In genomic region chrX:51281758-51282318, GRCh38 we compare ENCODE assay signal across 14 cellular contexts. TPM values are rescaled to one million over a fixed set of nuclear protein-coding genes. Genes with fewer than 3 reads are reported as not detected.
DNase-seq lines count a peak whose midpoint lies in the region; ATAC-seq and TF ChIP-seq lines count a peak whose summit lies in the region.
"Had no signal": no experiment of that assay in that cellular context is flagged by ENCODE, and none has a peak within 500 bp of the region (broad histone marks: within the 10 kb centered on the region; RNA-seq: fewer than 3 reads in every experiment).

No MANE protein-coding gene starts in this region.

- ATAC-seq in activated T-cell treated with anti-CD3 and anti-CD28 coated beads, Interleukin-2, amount 50 U/mL, for 72 hours (replicated peaks in 1 of 2): peak; percentile 37 to 70
- peak; percentile 93 for ATAC-seq in activated T-helper 17 cell treated with anti-CD3 and anti-CD28 coated beads, Interleukin-2, amount 50 U/mL, for 72 hours (replicated peaks)
- no peak for ATAC-seq in body of pancreas

- TF ChIP-seq CTCF in body of pancreas (IDR thresholded peaks at IDR 0.05): no peak

- no peak overlapping the region for H3K4me3 Mint-ChIP-seq in activated T-cell treated with anti-CD3 and anti-CD28 coated beads, Interleukin-2, amount 50 U/mL, for 72 hours
- no peak overlapping the region for H3K4me3 Mint-ChIP-seq in activated T-helper 17 cell treated with anti-CD3 and anti-CD28 coated beads, Interleukin-2, amount 50 U/mL, for 72 hours
- H3K4me3 Mint-ChIP-seq: B cell; CD4-positive, alpha-beta T cell had no signal

- H3K27me3 Mint-ChIP-seq in activated T-cell treated with anti-CD3 and anti-CD28 coated beads, Interleukin-2, amount 50 U/mL, for 72 hours (ENCODE audit: low read depth): no peaks in the 10 kb centered on the region
- H3K27me3 Mint-ChIP-seq in activated T-helper 17 cell treated with anti-CD3 and anti-CD28 coated beads, Interleukin-2, amount 50 U/mL, for 72 hours: no peaks in the 10 kb centered on the region
- H3K27me3 Mint-ChIP-seq: B cell; CD4-positive, alpha-beta T cell had no signal

- DNase-seq in activated T-cell treated with anti-CD3 and anti-CD28 coated beads, Interleukin-2, amount 50 U/mL, for 72 hours: no peak
- no peak for DNase-seq in activated T-cell treated with anti-CD3 and anti-CD28 coated beads, Interleukin-2, amount 50 U/mL, for 48 hours
- DNase-seq in epithelial cell of prostate (ENCODE audit: low read depth, low spot score) (peak; percentile 5), body of pancreas (no peak), C1 segment of cervical spinal cord (lab: John Stamatoyannopoulos, UW) (no peak)
- DNase-seq: Caco-2; CD4-positive, alpha-beta T cell; GM23248 had no signal

- no peaks in the 10 kb centered on the region for H3K36me3 ChIP-seq in body of pancreas (replicated peaks in 1 of 2; ENCODE audit: insufficient read depth in 1 of 2, low read depth in 2 of 2)
- H3K36me3 ChIP-seq: BLaER1 treated with 17β-estradiol and CSF1 and Interleukin-3, amounts not matched to agents 10 nM and 100 nM; HAP-1 had no signal

- H3K9me3 ChIP-seq in body of pancreas: no peaks in the 10 kb centered on the region
- H3K9me3 ChIP-seq: Caco-2, HAP-1 had no signal

- H3K4me3 ChIP-seq in body of pancreas: no peak overlapping the region
- H3K4me3 ChIP-seq: BLaER1 treated with 17β-estradiol and CSF1 and Interleukin-3, amounts not matched to agents 10 nM and 100 nM; GM23248; HAP-1 had no signal

- H3K4me1 Mint-ChIP-seq in activated T-cell treated with anti-CD3 and anti-CD28 coated beads, Interleukin-2, amount 50 U/mL, for 72 hours (ENCODE audit: low read depth): no peaks in the 10 kb centered on the region
- H3K4me1 Mint-ChIP-seq in activated T-helper 17 cell treated with anti-CD3 and anti-CD28 coated beads, Interleukin-2, amount 50 U/mL, for 72 hours: no peaks in the 10 kb centered on the region
- H3K4me1 Mint-ChIP-seq: B cell had no signal

- 59 to 69% methylated on average over 3 to 6 of the region's 6 CpGs for WGBS in body of pancreas, 2 donors

- intact Hi-C loops in body of pancreas (cut with DNase I): no loop called here

- H3K27ac Mint-ChIP-seq in activated T-cell treated with anti-CD3 and anti-CD28 coated beads, Interleukin-2, amount 50 U/mL, for 72 hours: no peak overlapping the region
- no peak overlapping the region for H3K27ac Mint-ChIP-seq in activated T-helper 17 cell treated with anti-CD3 and anti-CD28 coated beads, Interleukin-2, amount 50 U/mL, for 72 hours
- H3K27ac Mint-ChIP-seq: B cell; CD4-positive, alpha-beta T cell had no signal

- H3K27me3 ChIP-seq in body of pancreas: no peaks in the 10 kb centered on the region

- no peaks in the 10 kb centered on the region for H3K36me3 Mint-ChIP-seq in activated T-cell treated with anti-CD3 and anti-CD28 coated beads, Interleukin-2, amount 50 U/mL, for 72 hours (ENCODE audit: insufficient read depth in 2 of 2)
- H3K36me3 Mint-ChIP-seq in activated T-helper 17 cell treated with anti-CD3 and anti-CD28 coated beads, Interleukin-2, amount 50 U/mL, for 72 hours (ENCODE audit: low read depth): no peaks in the 10 kb centered on the region

- no peaks in the 10 kb centered on the region for H3K9me3 Mint-ChIP-seq in activated T-cell treated with anti-CD3 and anti-CD28 coated beads, Interleukin-2, amount 50 U/mL, for 72 hours
- H3K9me3 Mint-ChIP-seq in activated T-helper 17 cell treated with anti-CD3 and anti-CD28 coated beads, Interleukin-2, amount 50 U/mL, for 72 hours: no peaks in the 10 kb centered on the region
- H3K9me3 Mint-ChIP-seq: CD4-positive, alpha-beta T cell had no signal

- H3K4me1 ChIP-seq in body of pancreas: no peaks in the 10 kb centered on the region
- H3K4me1 ChIP-seq: BLaER1 treated with 17β-estradiol and CSF1 and Interleukin-3, amounts not matched to agents 10 nM and 100 nM; Caco-2; HAP-1 had no signal

- H3K27ac ChIP-seq in epithelial cell of prostate (no peak overlapping the region), body of pancreas (no peak overlapping the region)
- H3K27ac ChIP-seq: BLaER1 treated with 17β-estradiol and CSF1 and Interleukin-3, amounts not matched to agents 10 nM and 100 nM; GM23248 had no signal

- no peak for TF ChIP-seq POLR2A in body of pancreas (IDR thresholded peaks at IDR 0.05)

RNA-seq across cellular contexts. Expression of gene NUDT10, which starts 50.8 kb away (rescaled TPM):
- total RNA-seq in activated T-cell treated with anti-CD3 and anti-CD28 coated beads, Interleukin-2, amount 50 U/mL, for 72 hours: 1 to 10 TPM; 2.0 to 2.1 TPM
- under 1 TPM; 0.58 to 0.82 TPM for total RNA-seq in activated T-helper 17 cell treated with anti-CD3 and anti-CD28 coated beads, Interleukin-2, amount 50 U/mL, for 72 hours
- 1 to 10 TPM in 1 of 2 donors, not detected in 1; 1.0 TPM for total RNA-seq in body of pancreas
- total RNA-seq: A172; Caco-2; CD4-positive, alpha-beta T cell; HT-29 had no signal
